ENCODE assay signal across 9 cellular contexts in genomic region chr15:57340673-57341259, GRCh38. TPM values are rescaled to one million over a fixed set of nuclear protein-coding genes. Genes with fewer than 3 reads are reported as not detected.
DNase-seq lines count a peak whose midpoint lies in the region; ATAC-seq lines count a peak whose summit lies in the region.
"Had no signal": no experiment of that assay in that cellular context is flagged by ENCODE, and none has a peak within 500 bp of the region (broad histone marks: within the 10 kb centered on the region; RNA-seq: fewer than 3 reads in every experiment).

No MANE protein-coding gene starts in this region.

- DNase-seq in COLO829 (ENCODE audit: low spot score) (peak; percentile 16), H7 (peak; percentile 82), NCI-H524 (lab: John Stamatoyannopoulos, UW) (peak; percentile 23 to 76), Right ventricle myocardium superior (peak; percentile 55), posterior cingulate gyrus (peak in 8 of 10 donors; percentile 26 to 93 (median 48))
- peak; percentile 24 to 27 for DNase-seq in activated T-cell treated with anti-CD3 and anti-CD28 coated beads, Interleukin-2, amount 50 U/mL, for 72 hours

- no peaks in the 10 kb centered on the region for H3K9me3 Mint-ChIP-seq in activated T-cell treated with anti-CD3 and anti-CD28 coated beads, Interleukin-2, amount 50 U/mL, for 72 hours

- H3K4me1 Mint-ChIP-seq in activated T-cell treated with anti-CD3 and anti-CD28 coated beads, Interleukin-2, amount 50 U/mL, for 72 hours (ENCODE audit: low read depth): no peaks in the 10 kb centered on the region

- H3K27ac Mint-ChIP-seq in activated T-cell treated with anti-CD3 and anti-CD28 coated beads, Interleukin-2, amount 50 U/mL, for 72 hours: no peak overlapping the region

- no peak overlapping the region for H3K4me3 Mint-ChIP-seq in activated T-cell treated with anti-CD3 and anti-CD28 coated beads, Interleukin-2, amount 50 U/mL, for 72 hours

- H3K27me3 ChIP-seq in H7 (ENCODE audit: control insufficient read depth, insufficient read depth, low read length): no peaks in the 10 kb centered on the region

- no peaks in the 10 kb centered on the region for H3K36me3 Mint-ChIP-seq in activated T-cell treated with anti-CD3 and anti-CD28 coated beads, Interleukin-2, amount 50 U/mL, for 72 hours (ENCODE audit: insufficient read depth in 2 of 2)

- H3K4me3 ChIP-seq in H7 (ENCODE audit: insufficient read depth, low read depth, low read length): no peak overlapping the region
- H3K4me3 ChIP-seq: SK-N-MC had no signal

- peak; percentile 36 to 52 for ATAC-seq in activated T-cell treated with anti-CD3 and anti-CD28 coated beads, Interleukin-2, amount 50 U/mL, for 72 hours (replicated peaks in 1 of 2)
- ATAC-seq in Right ventricle myocardium superior (ENCODE audit: poor library complexity) (peak; percentile 75), HG03139 (IDR thresholded peaks at IDR 0.05; ENCODE audit: unreplicated experiment) (no peak), GM19328 (IDR thresholded peaks at IDR 0.05; ENCODE audit: unreplicated experiment) (no peak)

- intact Hi-C loops in Right ventricle myocardium superior (cut with DNase I): no loop called here
- intact Hi-C loops in posterior cingulate gyrus (cut with DNase I): loop anchor here (1.0 to 5.0 kb wide), 3 partner anchors 122 to 202 kb away; no protein-coding TSS in a partner anchor

- no peaks in the 10 kb centered on the region for H3K36me3 ChIP-seq in H7 (replicated peaks; ENCODE audit: control insufficient read depth, insufficient read depth, low read length)

- no peaks in the 10 kb centered on the region for H3K27me3 Mint-ChIP-seq in activated T-cell treated with anti-CD3 and anti-CD28 coated beads, Interleukin-2, amount 50 U/mL, for 72 hours (ENCODE audit: low read depth)

RNA-seq across cellular contexts. Expression of gene CGNL1, which starts 35.5 kb away (rescaled TPM):
- total RNA-seq in H7 (2014; rRNA removed; shearing (Covaris generic)): 10.6 and 17.0 TPM in 2 replicates
- total RNA-seq in activated T-cell treated with anti-CD3 and anti-CD28 coated beads, Interleukin-2, amount 50 U/mL, for 72 hours: not detected
- total RNA-seq in Right ventricle myocardium superior: 11.2 TPM

Comparison
In these comparisons a context has a peak if more than half of its experiments do, and no peak if none do; other contexts are left out.
1. DNase-seq: peak in every context shown above with its lines; median percentile 82 in H7; 55 in Right ventricle myocardium superior; 50 in NCI-H524; 48 in posterior cingulate gyrus; 26 in activated T-cell treated with anti-CD3 and anti-CD28 coated beads, Interleukin-2, amount 50 U/mL, for 72 hours; 16 in COLO829.
2. ATAC-seq: peak in activated T-cell treated with anti-CD3 and anti-CD28 coated beads, Interleukin-2, amount 50 U/mL, for 72 hours (2 of 2) and Right ventricle myocardium superior (single experiment); none in HG03139 (single experiment) and GM19328 (single experiment).
3. RNA of gene CGNL1, which starts 35.5 kb away (total RNA-seq): 11.2 TPM in Right ventricle myocardium superior (single experiment) and 10.6 to 17.0 TPM in H7; not detected in activated T-cell treated with anti-CD3 and anti-CD28 coated beads, Interleukin-2, amount 50 U/mL, for 72 hours; every median in the first group is over 10 times any median in the second.